Comparison of ENCODE assay signal across 7 cellular contexts in the genomic region with DNA sequence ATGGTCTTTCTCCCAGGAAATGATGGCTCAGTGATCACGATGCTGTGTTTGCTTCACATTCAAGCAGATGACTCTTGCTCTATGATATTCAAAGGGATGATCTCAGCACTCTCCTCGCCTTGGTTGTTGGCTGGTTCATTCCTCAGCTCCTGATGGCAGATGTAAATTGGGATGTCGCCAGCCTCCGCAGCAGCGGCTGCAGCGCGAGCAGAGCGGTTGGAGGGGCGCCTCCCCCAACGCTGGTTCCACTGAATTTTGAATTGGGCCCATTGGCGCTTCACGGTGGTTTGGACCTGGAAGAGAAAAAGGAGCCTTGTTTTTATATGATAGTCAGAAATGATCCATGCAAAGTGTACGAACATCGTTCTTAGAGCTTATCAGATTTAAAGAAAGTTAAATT.
"Had no signal": no experiment of that assay in that cellular context is flagged by ENCODE, and none has a peak within 500 bp of the region (broad histone marks: within the 10 kb centered on the region; RNA-seq: fewer than 3 reads in every experiment).

No MANE protein-coding gene starts in this region.

- H3K4me3 ChIP-seq: GM23248, HAP-1 had no signal

- H3K27ac ChIP-seq: GM23248, HL-60 had no signal

- H3K4me1 ChIP-seq: HAP-1 had no signal

- H3K36me3 ChIP-seq: HAP-1 had no signal

- H3K9ac ChIP-seq: GM23248 had no signal

- DNase-seq: GM23248, GOT3, H7, HFFc6, KBM-7 had no signal

- H2AFZ ChIP-seq: GM23248 had no signal

- H3K9me3 ChIP-seq: HAP-1 had no signal
